ENCODE assay signal across 8 cellular contexts in genomic region chr2:217434183-217434620, GRCh38.
A peak's percentile ranks its signal among the peaks of the same experiment; 100 is the strongest.
DNase-seq lines count a peak whose midpoint lies in the region; ATAC-seq, FAIRE-seq and TF ChIP-seq lines count a peak whose summit lies in the region.

No MANE protein-coding gene starts in this region.

- 0% methylated on average over 3 of the region's 3 CpGs for WGBS in right lobe of liver (ENCODE audit: insufficient coverage, low coverage, low lambda C conversion rate, missing lambda C conversion rate)

- TF ChIP-seq POLR2A in GM12891 (IDR thresholded peaks at IDR 0.05; ENCODE audit: low read depth, low read length) (no peak), right lobe of liver (IDR thresholded peaks at IDR 0.05) (no peak)

- FAIRE-seq in GM12891 (lab: Jason Lieb, UNC) = peak; percentile 95

- H3K36me3 ChIP-seq in right lobe of liver = no peaks in the 10 kb centered on the region
- H3K36me3 ChIP-seq in stomach smooth muscle (ENCODE audit: control insufficient read depth in 2 of 2, insufficient read depth in 2 of 2, low read length in 2 of 2) = no peaks in the 10 kb centered on the region

- H3K4me1 ChIP-seq in right lobe of liver = peaks cover 0 to 3% (median 1%) of the 10 kb centered on the region in 4 donors
- peaks cover 82% of the 10 kb centered on the region for H3K4me1 ChIP-seq in stomach smooth muscle (ENCODE audit: control insufficient read depth, insufficient read depth, low read length)

- H3K4me3 ChIP-seq in right lobe of liver = no peak overlapping the region
- H3K4me3 ChIP-seq in stomach smooth muscle (ENCODE audit: low read length in 2 of 2) = peak overlapping the region; percentile 49 to 64

- DNase-seq in A172 (ENCODE audit: low spot score) (peak; percentile 86), GM12891 (ENCODE audit: insufficient read length, low spot score) (peak; percentile 39), NCI-H1092 (lab: John Stamatoyannopoulos, UW) (peak; percentile 82), SK-N-DZ (ENCODE audit: low spot score) (peak; percentile 97), ecto neural progenitor cell (ENCODE audit: low spot score) (peak; percentile 84), right lobe of liver (peak; percentile 80 to 88 (median 87))

- no peak overlapping the region for H3K27ac ChIP-seq in right lobe of liver
- peak overlapping the region; percentile 77 for H3K27ac ChIP-seq in stomach smooth muscle (ENCODE audit: low read length)

- intact Hi-C loops in right lobe of liver (cut with DNase I) = no loop called here

- TF ChIP-seq CTCF in right lobe of liver (IDR thresholded peaks at IDR 0.05) = no peak

- peak; percentile 100 for ATAC-seq in HG02588 (IDR thresholded peaks at IDR 0.05; ENCODE audit: unreplicated experiment)
- ATAC-seq in right lobe of liver = peak; percentile 97 to 99 (median 99)

- no peaks in the 10 kb centered on the region for H3K27me3 ChIP-seq in right lobe of liver
- no peaks in the 10 kb centered on the region for H3K27me3 ChIP-seq in stomach smooth muscle (ENCODE audit: control insufficient read depth in 1 of 2, insufficient read depth in 2 of 2, low read length in 2 of 2)

- H3K9me3 ChIP-seq in right lobe of liver (no peaks in the 10 kb centered on the region), stomach smooth muscle (ENCODE audit: control insufficient read depth in 2 of 2, low read length in 2 of 2) (no peaks in the 10 kb centered on the region)

- H3K9ac ChIP-seq in stomach smooth muscle (ENCODE audit: low read length in 2 of 2) = peak overlapping the region in 1 of 2 donors; percentile 55

TF ChIP-seq in GM12891, 5 proteins besides CTCF, POLR2A, EP300 and RAD21:
- TF ChIP-seq SPI1 (IDR thresholded peaks at IDR 0.05; ENCODE audit: low read depth, low read length) (no peak), POLR2AphosphoS5 (IDR thresholded peaks at IDR 0.05; ENCODE audit: low read depth, low read length) (no peak), TAF1 (IDR thresholded peaks at IDR 0.05; ENCODE audit: low read depth, low read length) (no peak), PAX5 (IDR thresholded peaks at IDR 0.05; ENCODE audit: insufficient read depth, low read length, severe bottlenecking) (no peak), POU2F2 (IDR thresholded peaks at IDR 0.05; ENCODE audit: low read depth, low read length) (no peak)

Comparison
In these comparisons a context has a peak if more than half of its experiments do, and no peak if none do; other contexts are left out.
1. DNase-seq: peak in every context shown above with its lines; median percentile 97 in SK-N-DZ; 87 in right lobe of liver; 86 in A172; 84 in ecto neural progenitor cell; 82 in NCI-H1092; 39 in GM12891.
2. H3K4me3 ChIP-seq: peak in stomach smooth muscle (2 of 2); none in right lobe of liver (0 of 3).